Comparison of ENCODE assay signal across 17 cellular contexts in the genomic region with DNA sequence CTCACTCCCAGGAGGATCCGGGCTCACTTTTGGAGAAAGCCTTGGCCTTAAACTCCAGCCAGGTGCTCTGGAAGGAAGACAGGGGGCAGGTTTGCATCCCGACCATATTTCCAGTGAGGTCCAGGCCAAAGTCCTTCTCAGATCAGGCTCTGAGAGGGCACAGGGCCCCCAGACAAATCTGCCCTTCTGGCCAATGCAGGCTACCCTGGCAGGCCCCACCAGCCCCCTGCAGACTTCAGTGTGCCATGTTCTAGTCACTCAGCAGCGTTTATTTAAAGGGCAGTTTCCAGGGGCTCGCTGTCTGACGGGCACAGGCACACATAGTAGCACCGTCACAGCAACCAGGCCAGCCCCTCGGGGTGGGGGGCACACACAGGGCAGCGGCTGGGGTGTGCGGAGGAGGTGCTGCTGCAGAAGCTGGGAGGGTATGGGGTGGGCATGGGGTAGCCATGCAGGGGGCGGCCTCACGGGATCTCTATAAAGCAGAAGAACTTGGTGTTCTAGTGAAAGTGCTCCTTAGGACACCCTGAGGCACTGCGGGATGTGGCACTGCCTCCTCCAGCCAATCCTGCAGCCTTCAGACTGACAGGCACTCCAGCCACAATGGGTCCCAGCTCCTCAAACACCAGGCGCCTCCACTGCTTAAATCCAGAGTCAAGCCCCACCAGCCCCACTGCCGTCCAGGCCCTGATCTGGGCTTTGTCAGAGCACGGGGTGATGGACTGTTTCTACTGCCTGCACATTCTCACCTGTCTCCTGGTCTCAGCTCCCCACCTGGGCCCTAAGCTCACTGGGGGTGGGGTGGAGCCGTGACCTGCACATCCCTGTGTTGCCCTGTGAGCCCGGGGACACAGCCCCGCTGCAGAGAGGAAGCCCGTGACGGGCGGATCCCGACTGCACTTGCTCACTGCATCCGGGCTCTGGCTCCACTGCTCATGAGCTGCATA. TPM values are rescaled to one million over a fixed set of nuclear protein-coding genes. Genes with fewer than 3 reads are reported as not detected.
DNase-seq lines count a peak whose midpoint lies in the region; ATAC-seq and TF ChIP-seq lines count a peak whose summit lies in the region.
"Had no signal": no experiment of that assay in that cellular context is flagged by ENCODE, and none has a peak within 500 bp of the region (broad histone marks: within the 10 kb centered on the region; RNA-seq: fewer than 3 reads in every experiment).

No MANE protein-coding gene starts in this region.

- TF ChIP-seq POLR2A in sigmoid colon (IDR thresholded peaks at IDR 0.05): no peak

- ATAC-seq in foreskin keratinocyte: peak; percentile 47
- ATAC-seq in CD4-positive, alpha-beta T cell (ENCODE audit: poor library complexity): no peak

- no peak overlapping the region for H3K4me3 Mint-ChIP-seq in CD4-positive, alpha-beta T cell
- H3K4me3 Mint-ChIP-seq: B cell had no signal

- no peaks in the 10 kb centered on the region for H3K4me1 Mint-ChIP-seq in CD4-positive, alpha-beta T cell (ENCODE audit: low read depth)
- H3K4me1 Mint-ChIP-seq: CD4-positive, CD25-positive, alpha-beta regulatory T cell had no signal

- H3K9me3 Mint-ChIP-seq in CD4-positive, alpha-beta T cell: no peaks in the 10 kb centered on the region
- H3K9me3 Mint-ChIP-seq: CD4-positive, CD25-positive, alpha-beta regulatory T cell had no signal

- H3K36me3 ChIP-seq in sigmoid colon: peaks cover 5 to 84% (median 25%) of the 10 kb centered on the region in 4 donors

- 93 to 94% methylated on average over 23 of the region's 23 CpGs for whole genome bisulfite sequencing in sigmoid colon, 2 donors

- no peaks in the 10 kb centered on the region for H3K27me3 ChIP-seq in foreskin keratinocyte
- H3K27me3 ChIP-seq in sigmoid colon: no peaks in the 10 kb centered on the region
- no peaks in the 10 kb centered on the region for H3K27me3 ChIP-seq in CD4-positive, alpha-beta T cell (ENCODE audit: control insufficient read depth, insufficient read depth, low read length)

- TF ChIP-seq EP300 in sigmoid colon (IDR thresholded peaks at IDR 0.05): no peak

- H3K9me3 ChIP-seq in sigmoid colon: no peaks in the 10 kb centered on the region
- H3K9me3 ChIP-seq in CD4-positive, alpha-beta T cell (ENCODE audit: control insufficient read depth, low read length): no peaks in the 10 kb centered on the region
- H3K9me3 ChIP-seq: Caco-2 had no signal

- POLR2A ChIA-PET in RWPE1 (lab: Yijun Ruan, JAX; ENCODE audit: low non-redundant PET): no interaction called here
- POLR2A ChIA-PET in CD4-positive, alpha-beta T cell (lab: Charles Lee): no interaction called here

- H3K36me3 Mint-ChIP-seq in CD4-positive, alpha-beta T cell (ENCODE audit: low read depth): peaks cover 60% of the 10 kb centered on the region

- H3K4me3 ChIP-seq in sigmoid colon: no peak overlapping the region

- H3K4me1 ChIP-seq in foreskin keratinocyte (no peaks in the 10 kb centered on the region), sigmoid colon (no peaks in the 10 kb centered on the region)
- H3K4me1 ChIP-seq: Caco-2 had no signal

- TF ChIP-seq CTCF in RWPE1 (conservative IDR thresholded peaks at IDR 0.05; ENCODE audit: low read depth): no peak
- no peak for TF ChIP-seq CTCF in foreskin keratinocyte (conservative IDR thresholded peaks at IDR 0.05)
- TF ChIP-seq CTCF in sigmoid colon (IDR thresholded peaks at IDR 0.05): no peak
- TF ChIP-seq CTCF in CD4-positive, alpha-beta T cell (IDR thresholded peaks at IDR 0.05): no peak

- peak overlapping the region; percentile 22; the same call in 1 of the 2 replicates for H3K27ac ChIP-seq in RWPE1
- no peak overlapping the region for H3K27ac ChIP-seq in foreskin keratinocyte
- H3K27ac ChIP-seq in sigmoid colon: no peak overlapping the region
- no peak overlapping the region for H3K27ac ChIP-seq in CD4-positive, alpha-beta T cell (ENCODE audit: low read depth, low read length)

- intact Hi-C loops in sigmoid colon (cut with DNase I): no loop called here
- intact Hi-C loops in CD4-positive, alpha-beta T cell (cut with DNase I, micrococcal nuclease): no loop called here

- CTCF ChIA-PET in RWPE1 (lab: Yijun Ruan, JAX): interaction anchor here (0.5 to 2.0 kb wide), 11 partner anchors 9 to 820 kb away, joined by 3 to 12 read pairs (median 4); no protein-coding TSS in a partner anchor
- CTCF ChIA-PET in CD4-positive, alpha-beta T cell (lab: Charles Lee): interaction anchor here (1.5 kb wide), 2 partner anchors 10 to 11 kb away, joined by 7 to 11 read pairs; a partner anchor contains a TSS

- H3K27me3 Mint-ChIP-seq in CD4-positive, alpha-beta T cell: no peaks in the 10 kb centered on the region
- H3K27me3 Mint-ChIP-seq: B cell; CD4-positive, CD25-positive, alpha-beta regulatory T cell had no signal

- DNase-seq in activated CD8-positive, alpha-beta memory T cell treated with anti-CD3 and anti-CD28 coated beads for 24 hours: peak; percentile 52
- no peak for DNase-seq in activated CD8-positive, alpha-beta memory T cell treated with anti-CD3 and anti-CD28 coated beads, Interleukin-2, amount 50 U/mL, for 4 hours
- no peak for DNase-seq in RWPE1 (ENCODE audit: low spot score)
- DNase-seq in foreskin keratinocyte: no peak
- peak; percentile 58 for DNase-seq in sigmoid colon
- DNase-seq in KG1 (lab: John Stamatoyannopoulos, UW): no peak
- no peak for DNase-seq in CD4-positive, alpha-beta T cell
- DNase-seq in SW 1271 (lab: John Stamatoyannopoulos, UW): no peak
- DNase-seq: CD4-positive, CD25-positive, alpha-beta regulatory T cell; GDM1; NCI-H1092; NCI-H1436 treated with DMSO at 0.1 percent for 48 hours; NCI-H2029; NCI-H446; Right ventricle myocardium superior had no signal

- no peak overlapping the region for H3K27ac Mint-ChIP-seq in CD4-positive, alpha-beta T cell
- H3K27ac Mint-ChIP-seq: B cell had no signal

RNA-seq across cellular contexts. Expression of a gene that starts 9.6 kb away (rescaled TPM):
- total RNA-seq in foreskin keratinocyte (3.3 and 5.6 TPM in 2 replicates), sigmoid colon (10 to 100 TPM in 1 of 4 donors, 1 to 10 TPM in 3; 4.4 to 11.9 (median 9.7) TPM)
- polyA plus RNA-seq in foreskin keratinocyte (2.1 and 6.2 TPM in 2 replicates), sigmoid colon (1 to 10 TPM in 2 of 3 donors, under 1 TPM in 1; 0.60 to 8.0 (median 2.3) TPM)
- total RNA-seq in CD4-positive, alpha-beta T cell: 1 to 10 TPM; 8.5 to 9.8 TPM

RNA-seq across cellular contexts. Expression of a gene that starts 22.2 kb away (rescaled TPM):
- total RNA-seq in foreskin keratinocyte (36.4 and 39.0 TPM in 2 replicates), sigmoid colon (10 to 100 TPM; 44.7 to 93.1 (median 45.9) TPM)
- polyA plus RNA-seq in foreskin keratinocyte (37.8 and 41.7 TPM in 2 replicates), sigmoid colon (10 to 100 TPM; 70.7 to 86.7 (median 76.3) TPM)
- 10 to 100 TPM; 49.8 to 50.5 TPM for total RNA-seq in CD4-positive, alpha-beta T cell

Comparison
In these comparisons a context has a peak if more than half of its experiments do, and no peak if none do; other contexts are left out.
1. DNase-seq: peak in activated CD8-positive, alpha-beta memory T cell treated with anti-CD3 and anti-CD28 coated beads for 24 hours (single experiment) and sigmoid colon (single experiment); none in activated CD8-positive, alpha-beta memory T cell treated with anti-CD3 and anti-CD28 coated beads, Interleukin-2, amount 50 U/mL, for 4 hours (single experiment), RWPE1 (single experiment), foreskin keratinocyte (0 of 2), KG1 (single experiment), CD4-positive, alpha-beta T cell (0 of 10) and SW 1271 (0 of 2).